Comparison of ENCODE assay signal across 9 cellular contexts in the genomic region with DNA sequence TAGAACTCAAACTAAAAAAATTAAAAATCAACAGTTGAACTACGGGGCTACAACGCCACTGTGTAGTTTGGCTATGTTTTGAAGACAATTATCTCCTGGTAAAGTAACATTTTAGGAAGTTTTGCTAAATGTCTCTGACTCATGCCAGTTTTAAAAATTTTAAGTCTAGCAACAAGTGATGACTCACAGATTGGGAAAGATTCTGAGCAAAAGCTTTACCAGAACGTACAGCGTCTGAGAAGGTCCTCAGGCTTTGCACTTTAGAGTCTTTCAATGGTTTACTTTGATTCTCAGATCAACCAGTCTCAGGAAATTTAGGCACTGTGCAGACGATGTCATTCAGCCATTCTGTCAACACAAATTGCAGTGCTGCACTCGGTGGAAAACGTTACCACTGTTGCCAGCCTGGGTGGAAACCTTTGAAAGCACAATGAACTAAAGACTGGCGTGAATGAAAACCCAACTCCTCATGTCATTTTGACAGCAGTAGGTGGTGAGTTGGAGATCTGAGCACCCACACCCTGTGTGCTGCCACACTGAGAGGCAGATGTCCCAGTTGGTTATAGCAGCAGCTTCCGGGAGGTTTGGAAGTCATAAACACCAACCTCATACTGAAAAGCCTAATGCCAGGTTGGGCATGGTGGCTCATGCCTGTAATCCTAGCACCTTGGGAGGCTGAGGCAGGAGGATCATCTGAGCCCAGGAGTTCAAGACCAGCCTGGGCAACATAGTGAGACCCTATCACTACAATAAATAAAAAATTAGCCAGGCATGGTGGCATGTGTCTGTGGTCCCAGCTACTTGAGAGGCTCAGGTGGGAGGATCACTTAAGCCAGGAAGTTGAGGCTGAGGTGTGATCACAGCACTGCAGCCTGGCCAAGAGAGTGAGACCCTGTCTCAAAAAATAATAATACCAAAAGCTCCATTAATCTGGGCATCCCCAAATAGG. TPM values are rescaled to one million over a fixed set of nuclear protein-coding genes. Genes with fewer than 3 reads are reported as not detected.
DNase-seq lines count a peak whose midpoint lies in the region; ATAC-seq and TF ChIP-seq lines count a peak whose summit lies in the region.
"Had no signal": no experiment of that assay in that cellular context is flagged by ENCODE, and none has a peak within 500 bp of the region (broad histone marks: within the 10 kb centered on the region; RNA-seq: fewer than 3 reads in every experiment).

No MANE protein-coding gene starts in this region.

- peaks cover 4% of the 10 kb centered on the region for H3K27me3 Mint-ChIP-seq in endothelial cell (ENCODE audit: unreplicated experiment)

- no peaks in the 10 kb centered on the region for H3K9me3 Mint-ChIP-seq in endothelial cell (ENCODE audit: unreplicated experiment)

- no peak overlapping the region for H3K27ac Mint-ChIP-seq in endothelial cell (ENCODE audit: unreplicated experiment)

- H3K4me3 ChIP-seq in retinal pigment epithelial cell (ENCODE audit: low read length) (no peak overlapping the region), MG63 (no peak overlapping the region)

- no peaks in the 10 kb centered on the region for H3K27me3 ChIP-seq in MG63

- H3K4me1 Mint-ChIP-seq in endothelial cell (ENCODE audit: unreplicated experiment): no peaks in the 10 kb centered on the region

- no peak for ATAC-seq in HG03378 (IDR thresholded peaks at IDR 0.05; ENCODE audit: unreplicated experiment)

- H3K36me3 ChIP-seq in MG63: peaks cover 50% of the 10 kb centered on the region

- TF ChIP-seq CTCF in retinal pigment epithelial cell (conservative IDR thresholded peaks at IDR 0.05; ENCODE audit: low read depth, low read length): no peak
- no peak for TF ChIP-seq CTCF in endothelial cell (IDR thresholded peaks at IDR 0.05; ENCODE audit: unreplicated experiment)

- peaks cover 10% of the 10 kb centered on the region for H3K36me3 Mint-ChIP-seq in endothelial cell (ENCODE audit: low read depth, unreplicated experiment)

- H3K9me3 ChIP-seq in MG63: no peaks in the 10 kb centered on the region

- peak; percentile 82 for DNase-seq in GM04503 (ENCODE audit: low read depth)
- peak; percentile 74 for DNase-seq in NOMO-1 treated with dmso at 0.1 percent for 144 hours (lab: John Stamatoyannopoulos, UW; ENCODE audit: unreplicated experiment)
- DNase-seq in dedifferentiated amniotic fluid mesenchymal stem cell (ENCODE audit: extremely low spot score): peak; percentile 93
- DNase-seq in retinal pigment epithelial cell (ENCODE audit: low read depth): peak; percentile 43
- no peak for DNase-seq in NCI-H1417 (lab: John Stamatoyannopoulos, UW)
- no peak for DNase-seq in endothelial cell (ENCODE audit: low spot score)
- no peak for DNase-seq in MG63
- DNase-seq: activated CD4-positive, CD25-positive, alpha-beta regulatory T cell treated with anti-CD3 and anti-CD28 coated beads, Interleukin-2, amount 50 U/mL, for 72 hours had no signal

- H3K4me3 Mint-ChIP-seq in endothelial cell (ENCODE audit: unreplicated experiment): no peak overlapping the region

RNA-seq across cellular contexts. Expression of gene WTIP, which starts 6.3 kb away (rescaled TPM):
- 17.6 TPM for total RNA-seq in endothelial cell (ENCODE audit: unreplicated experiment)
- total RNA-seq in MG63 (2014; rRNA removed; shearing (Covaris generic); ENCODE audit: low replicate concordance): 57.1 and 82.3 TPM in 2 replicates

RNA-seq across cellular contexts. Expression of gene UBA2, which starts 47.1 kb away (rescaled TPM):
- 93.5 TPM for total RNA-seq in endothelial cell (ENCODE audit: unreplicated experiment)
- total RNA-seq in MG63 (2014; rRNA removed; shearing (Covaris generic); ENCODE audit: low replicate concordance): 298 and 359 TPM in 2 replicates

Comparison
In these comparisons a context has a peak if more than half of its experiments do, and no peak if none do; other contexts are left out.
1. DNase-seq: peak in GM04503 (single experiment), NOMO-1 treated with dmso at 0.1 percent for 144 hours (single experiment), dedifferentiated amniotic fluid mesenchymal stem cell (single experiment) and retinal pigment epithelial cell (single experiment); none in NCI-H1417 (0 of 3), endothelial cell (single experiment) and MG63 (single experiment).